ENCODE assay signal across 2 cellular contexts in genomic region chr16:15996432-15997109, GRCh38.
TF ChIP-seq lines count a peak whose summit lies in the region.

No MANE protein-coding gene starts in this region.

TF ChIP-seq in K562, 482 proteins besides CTCF, POLR2A, EP300 and RAD21 (continued from another document and continues in another):
- TF ChIP-seq UBTF (IDR thresholded peaks at IDR 0.05; ENCODE audit: borderline replicate concordance in 1 of 2, low read depth in 2 of 2, low read length in 2 of 2) = no peak
- TF ChIP-seq ZNF121 (CRISPR knock-in tag; conservative IDR thresholded peaks at IDR 0.05) = no peak
- no peak for TF ChIP-seq CREB3 (tag; conservative IDR thresholded peaks at IDR 0.05; ENCODE audit: low read depth)
- peak; percentile 50; the same call in 1 of the 2 replicates for TF ChIP-seq ARID1B (IDR thresholded peaks at IDR 0.05)
- no peak for TF ChIP-seq ZNF280B (CRISPR knock-in tag; IDR thresholded peaks at IDR 0.05)
- no peak for TF ChIP-seq ZBTB2 (IDR thresholded peaks at IDR 0.05)
- TF ChIP-seq MCM5 (IDR thresholded peaks at IDR 0.05; ENCODE audit: low read depth) = no peak
- peak; percentile 58; the same call in 1 of the 2 replicates for TF ChIP-seq ATF7 (IDR thresholded peaks at IDR 0.05)
- peak; percentile 5; the same call in 1 of the 2 replicates for TF ChIP-seq MAFK (IDR thresholded peaks at IDR 0.05; ENCODE audit: low read length)
- no peak for TF ChIP-seq CC2D1A (IDR thresholded peaks at IDR 0.05)
- TF ChIP-seq NFYB (IDR thresholded peaks at IDR 0.05; ENCODE audit: extremely low read depth, insufficient read length) = no peak
- TF ChIP-seq SRSF1 (IDR thresholded peaks at IDR 0.05; ENCODE audit: low read depth, low read length) = no peak
- no peak for TF ChIP-seq ZNF830 (CRISPR knock-in tag; IDR thresholded peaks at IDR 0.05)
- peak; percentile 84 for TF ChIP-seq ATF3 (IDR thresholded peaks at IDR 0.05)
- TF ChIP-seq ATF3 (CRISPR knock-in tag; conservative IDR thresholded peaks at IDR 0.05) = no peak
- TF ChIP-seq ZNF274 (IDR thresholded peaks at IDR 0.05; ENCODE audit: borderline replicate concordance, low read depth, low read length) = no peak
- TF ChIP-seq ZNF57 (CRISPR knock-in tag; IDR thresholded peaks at IDR 0.05) = no peak
- no peak for TF ChIP-seq SNIP1 (IDR thresholded peaks at IDR 0.05; ENCODE audit: low read depth)
- no peak for TF ChIP-seq ZNF639 (CRISPR knock-in tag; conservative IDR thresholded peaks at IDR 0.05 in 1 of 2, IDR thresholded peaks at IDR 0.05 in 1 of 2)
- no peak for TF ChIP-seq ZNF184 (CRISPR knock-in tag; IDR thresholded peaks at IDR 0.05)
- TF ChIP-seq PHB2 (IDR thresholded peaks at IDR 0.05; ENCODE audit: low read depth) = no peak

TF ChIP-seq in HepG2, 621 proteins besides CTCF, POLR2A, EP300 and RAD21 (continued from another document and continues in another):
- TF ChIP-seq ARID5B (CRISPR knock-in tag; IDR thresholded peaks at IDR 0.05) = peak; percentile 99
- TF ChIP-seq ZNF564 (CRISPR knock-in tag; IDR thresholded peaks at IDR 0.05) = no peak
- TF ChIP-seq ZNF205 (CRISPR knock-in tag; IDR thresholded peaks at IDR 0.05) = 0 out of 2 replicates have a peak, but pooled peaks have one; percentile 47
- no peak for TF ChIP-seq DBP (CRISPR knock-in tag; IDR thresholded peaks at IDR 0.05; ENCODE audit: not compliant biosample characterization)
- no peak for TF ChIP-seq ZNF607 (CRISPR knock-in tag; IDR thresholded peaks at IDR 0.05; ENCODE audit: borderline replicate concordance)
- TF ChIP-seq ZNF235 (CRISPR knock-in tag; IDR thresholded peaks at IDR 0.05; ENCODE audit: borderline replicate concordance) = peak; percentile 59; the same call in 1 of the 2 replicates
- TF ChIP-seq HNF1A (IDR thresholded peaks at IDR 0.05; ENCODE audit: low read depth) = no peak
- peak; percentile 35; the same call in 1 of the 2 replicates for TF ChIP-seq HNF1A (CRISPR knock-in tag; IDR thresholded peaks at IDR 0.05; ENCODE audit: borderline replicate concordance)
- TF ChIP-seq ZNF382 (CRISPR knock-in tag; IDR thresholded peaks at IDR 0.05; ENCODE audit: borderline replicate concordance) = no peak
- TF ChIP-seq ELF1 (CRISPR knock-in tag; IDR thresholded peaks at IDR 0.05) = peak; percentile 75
- peak; percentile 40 to 51; a peak in 3 of 4 replicates for TF ChIP-seq MAFK (conservative IDR thresholded peaks at IDR 0.05 in 1 of 2, IDR thresholded peaks at IDR 0.05 in 1 of 2; ENCODE audit: low read length in 2 of 2)
- no peak for TF ChIP-seq HNRNPK (IDR thresholded peaks at IDR 0.05; ENCODE audit: low read depth, low read length, poor library complexity, severe bottlenecking)
- peak; percentile 96 for TF ChIP-seq HMG20A (CRISPR knock-in tag; IDR thresholded peaks at IDR 0.05; ENCODE audit: borderline replicate concordance)
- TF ChIP-seq ZNF350 (CRISPR knock-in tag; IDR thresholded peaks at IDR 0.05; ENCODE audit: borderline replicate concordance, low read depth) = peak; percentile 62; the same call in 1 of the 2 replicates
- peak; percentile 82 for TF ChIP-seq ZFP90 (CRISPR knock-in tag; IDR thresholded peaks at IDR 0.05; ENCODE audit: borderline replicate concordance)
- TF ChIP-seq ZNF3 (CRISPR knock-in tag; IDR thresholded peaks at IDR 0.05) = 0 out of 2 replicates have a peak, but pooled peaks have one; percentile 30
- TF ChIP-seq ZNF770 (CRISPR knock-in tag; IDR thresholded peaks at IDR 0.05) = peak; percentile 64
- no peak for TF ChIP-seq RORA (CRISPR knock-in tag; IDR thresholded peaks at IDR 0.05)
- no peak for TF ChIP-seq ZNF276 (CRISPR knock-in tag; IDR thresholded peaks at IDR 0.05; ENCODE audit: low read depth)
- no peak for TF ChIP-seq ZNF34 (CRISPR knock-in tag; IDR thresholded peaks at IDR 0.05; ENCODE audit: borderline replicate concordance)
- TF ChIP-seq GPBP1L1 (CRISPR knock-in tag; IDR thresholded peaks at IDR 0.05) = no peak
- peak; percentile 87; the same call in 1 of the 2 replicates for TF ChIP-seq CHD4 (IDR thresholded peaks at IDR 0.05; ENCODE audit: borderline replicate concordance, low read length)
- TF ChIP-seq ZFP36 (IDR thresholded peaks at IDR 0.05; ENCODE audit: borderline replicate concordance, low read depth, low read length, partially characterized antibody) = no peak
- no peak for TF ChIP-seq ETV6 (CRISPR knock-in tag; conservative IDR thresholded peaks at IDR 0.05)
- no peak for TF ChIP-seq NFATC3 (CRISPR knock-in tag; IDR thresholded peaks at IDR 0.05)
- TF ChIP-seq ZNF710 (CRISPR knock-in tag; IDR thresholded peaks at IDR 0.05; ENCODE audit: borderline replicate concordance) = peak; percentile 86; the same call in 1 of the 2 replicates
- TF ChIP-seq FOXO4 (CRISPR knock-in tag; conservative IDR thresholded peaks at IDR 0.05) = no peak
- TF ChIP-seq MAZ (IDR thresholded peaks at IDR 0.05; ENCODE audit: borderline replicate concordance, low read depth, low read length) = no peak
- TF ChIP-seq MAZ (CRISPR knock-in tag; IDR thresholded peaks at IDR 0.05; ENCODE audit: low read depth) = no peak
- TF ChIP-seq ZMYM3 (CRISPR knock-in tag; IDR thresholded peaks at IDR 0.05) = peak; percentile 55; the same call in 1 of the 2 replicates
- no peak for TF ChIP-seq ZNF317 (CRISPR knock-in tag; IDR thresholded peaks at IDR 0.05)
- TF ChIP-seq ZFAT (CRISPR knock-in tag; conservative IDR thresholded peaks at IDR 0.05) = no peak
- no peak for TF ChIP-seq SIN3A (IDR thresholded peaks at IDR 0.05; ENCODE audit: borderline replicate concordance, low read depth, low read length)
